Comparison of ENCODE assay signal across 16 cellular contexts in genomic region chr5:90093931-90094485, GRCh38.
"Had no signal": no experiment of that assay in that cellular context is flagged by ENCODE, and none has a peak within 500 bp of the region (broad histone marks: within the 10 kb centered on the region; RNA-seq: fewer than 3 reads in every experiment).

No MANE protein-coding gene starts in this region.

- H3K27me3 ChIP-seq: neural progenitor cell, uterus had no signal

- H3K4me3 Mint-ChIP-seq: activated CD8-positive, alpha-beta memory T cell treated with anti-CD3 and anti-CD28 coated beads, Interleukin-2, amount 10 ng/mL, durations not matched to agents 7 days and 5 days; activated naive CD8-positive, alpha-beta T cell treated with anti-CD3 and anti-CD28 coated beads for 36 hours; neural progenitor cell had no signal

- H3K36me3 ChIP-seq: neural progenitor cell, uterus had no signal

- H3K4me3 ChIP-seq: coronary artery, neural progenitor cell, skin epidermis, uterus had no signal

- H3K4me1 Mint-ChIP-seq: activated CD8-positive, alpha-beta memory T cell treated with anti-CD3 and anti-CD28 coated beads, Interleukin-2, amount 10 ng/mL, durations not matched to agents 7 days and 5 days; activated naive CD8-positive, alpha-beta T cell treated with anti-CD3 and anti-CD28 coated beads for 36 hours had no signal

- ATAC-seq: activated CD8-positive, alpha-beta memory T cell treated with anti-CD3 and anti-CD28 coated beads, Interleukin-2, amount 10 ng/mL, durations not matched to agents 7 days and 5 days; left ventricle myocardium superior had no signal

- DNase-seq: activated CD4-positive, alpha-beta T cell treated with anti-CD3 and anti-CD28 coated beads for 1 hour; activated CD4-positive, alpha-beta T cell treated with anti-CD3 and anti-CD28 coated beads, Interleukin-2, amount 50 U/mL, for 48 hours; activated CD8-positive, alpha-beta memory T cell treated with anti-CD3 and anti-CD28 coated beads, Interleukin-2, amount 10 ng/mL, durations not matched to agents 7 days and 5 days; activated gamma-delta T cell treated with Interleukin-2 at 50 U/mL for 16 hours; activated naive CD8-positive, alpha-beta T cell treated with anti-CD3 and anti-CD28 coated beads for 36 hours; activated T-cell treated with anti-CD3 and anti-CD28 coated beads, Interleukin-2, amount 50 U/mL, for 48 hours; aorta; effector CD8-positive, alpha-beta T cell; foreskin fibroblast; head of caudate nucleus; left ventricle myocardium superior; SW 1271; uterus had no signal

- H2AFZ ChIP-seq: neural progenitor cell had no signal

- H3K4me1 ChIP-seq: neural progenitor cell, uterus had no signal

- H3K27ac Mint-ChIP-seq: activated CD8-positive, alpha-beta memory T cell treated with anti-CD3 and anti-CD28 coated beads, Interleukin-2, amount 10 ng/mL, durations not matched to agents 7 days and 5 days; activated naive CD8-positive, alpha-beta T cell treated with anti-CD3 and anti-CD28 coated beads for 36 hours; neural progenitor cell had no signal

- H3K36me3 Mint-ChIP-seq: activated CD8-positive, alpha-beta memory T cell treated with anti-CD3 and anti-CD28 coated beads, Interleukin-2, amount 10 ng/mL, durations not matched to agents 7 days and 5 days; activated naive CD8-positive, alpha-beta T cell treated with anti-CD3 and anti-CD28 coated beads for 36 hours; neural progenitor cell had no signal

- H3K27ac ChIP-seq: coronary artery, neural progenitor cell, skin epidermis, uterus had no signal

- H3K4me2 ChIP-seq: neural progenitor cell had no signal

- H3K27me3 Mint-ChIP-seq: activated CD8-positive, alpha-beta memory T cell treated with anti-CD3 and anti-CD28 coated beads, Interleukin-2, amount 10 ng/mL, durations not matched to agents 7 days and 5 days; activated naive CD8-positive, alpha-beta T cell treated with anti-CD3 and anti-CD28 coated beads for 36 hours had no signal
